Comparison of ENCODE assay signal across 12 cellular contexts in genomic region chr2:54728669-54729120, GRCh38. TPM values are rescaled to one million over a fixed set of nuclear protein-coding genes. Genes with fewer than 3 reads are reported as not detected.
DNase-seq lines count a peak whose midpoint lies in the region; TF ChIP-seq lines count a peak whose summit lies in the region.
"Had no signal": no experiment of that assay in that cellular context is flagged by ENCODE, and none has a peak within 500 bp of the region (broad histone marks: within the 10 kb centered on the region; RNA-seq: fewer than 3 reads in every experiment).

No MANE protein-coding gene starts in this region.

- WGBS in sigmoid colon, 2 donors = 67 to 83% methylated on average over 4 of the region's 4 CpGs

- TF ChIP-seq CTCF in AG09319 (IDR thresholded peaks at IDR 0.05; ENCODE audit: low read depth, low read length) = no peak
- no peak for TF ChIP-seq CTCF in sigmoid colon (IDR thresholded peaks at IDR 0.05)

- no peaks in the 10 kb centered on the region for H3K36me3 ChIP-seq in sigmoid colon
- H3K36me3 ChIP-seq: thyroid gland had no signal

- TF ChIP-seq EP300 in sigmoid colon (IDR thresholded peaks at IDR 0.05) = no peak

- no peak overlapping the region for H3K27ac ChIP-seq in sigmoid colon
- H3K27ac ChIP-seq: thyroid gland had no signal

- peaks cover 0 to 8% (median 0%) of the 10 kb centered on the region in 3 donors for H3K27me3 ChIP-seq in sigmoid colon
- H3K27me3 ChIP-seq: thyroid gland had no signal

- H3K4me3 ChIP-seq in sigmoid colon = no peak overlapping the region
- H3K4me3 ChIP-seq: thyroid gland had no signal

- intact Hi-C loops in sigmoid colon (cut with DNase I) = loop anchor here (10.0 kb wide), 1 partner anchor 446 kb away; no protein-coding TSS in a partner anchor

- TF ChIP-seq POLR2A in sigmoid colon (IDR thresholded peaks at IDR 0.05) = no peak

- peak; percentile 34 for DNase-seq in AG09319 (ENCODE audit: extremely low read depth, low read depth)
- peak; percentile 19 for DNase-seq in HT-29 (ENCODE audit: low spot score)
- peak; percentile 75 for DNase-seq in amniotic stem cell (lab: John Stamatoyannopoulos, UW)
- DNase-seq in iris pigment epithelial cell (ENCODE audit: low read depth) = peak; percentile 86
- no peak for DNase-seq in GF-D8 (lab: John Stamatoyannopoulos, UW)
- DNase-seq in NCI-H2107 (lab: John Stamatoyannopoulos, UW) = no peak
- no peak for DNase-seq in sigmoid colon
- no peak for DNase-seq in cerebellar cortex (ENCODE audit: low spot score)
- DNase-seq: activated T-cell treated with anti-CD3 and anti-CD28 coated beads, Interleukin-2, amount 50 U/mL, for 72 hours; NCI-H2081; stimulated activated CD4-positive, alpha-beta T cell treated with anti-CD3 and anti-CD28 coated beads, Interleukin-2, amount 100 ng/mL, for 48 hours; thyroid gland had no signal

- H3K9me3 ChIP-seq in sigmoid colon = no peaks in the 10 kb centered on the region
- H3K9me3 ChIP-seq: thyroid gland had no signal

- H3K4me1 ChIP-seq in sigmoid colon = peaks cover 0 to 14% (median 12%) of the 10 kb centered on the region in 4 donors

RNA-seq across cellular contexts. Expression of gene EML6, which starts 5.2 kb away (rescaled TPM):
- total RNA-seq in HT-29 (2014; rRNA removed; shearing (Covaris generic)) = 3.0 and 3.1 TPM in 2 replicates
- total RNA-seq in sigmoid colon = 1 to 10 TPM in 3 of 4 donors, under 1 TPM in 1; 0.66 to 1.9 (median 1.2) TPM
- polyA plus RNA-seq in sigmoid colon = 1 to 10 TPM in 2 of 3 donors, under 1 TPM in 1; 0.46 to 2.2 (median 1.2) TPM

Comparison
In these comparisons a context has a peak if more than half of its experiments do, and no peak if none do; other contexts are left out.
1. DNase-seq: peak in AG09319 (single experiment), HT-29 (single experiment), amniotic stem cell (single experiment) and iris pigment epithelial cell (single experiment); none in GF-D8 (single experiment), NCI-H2107 (single experiment), sigmoid colon (single experiment) and cerebellar cortex (single experiment).